20 cellular contexts compared by ENCODE assay signal in the genomic region with DNA sequence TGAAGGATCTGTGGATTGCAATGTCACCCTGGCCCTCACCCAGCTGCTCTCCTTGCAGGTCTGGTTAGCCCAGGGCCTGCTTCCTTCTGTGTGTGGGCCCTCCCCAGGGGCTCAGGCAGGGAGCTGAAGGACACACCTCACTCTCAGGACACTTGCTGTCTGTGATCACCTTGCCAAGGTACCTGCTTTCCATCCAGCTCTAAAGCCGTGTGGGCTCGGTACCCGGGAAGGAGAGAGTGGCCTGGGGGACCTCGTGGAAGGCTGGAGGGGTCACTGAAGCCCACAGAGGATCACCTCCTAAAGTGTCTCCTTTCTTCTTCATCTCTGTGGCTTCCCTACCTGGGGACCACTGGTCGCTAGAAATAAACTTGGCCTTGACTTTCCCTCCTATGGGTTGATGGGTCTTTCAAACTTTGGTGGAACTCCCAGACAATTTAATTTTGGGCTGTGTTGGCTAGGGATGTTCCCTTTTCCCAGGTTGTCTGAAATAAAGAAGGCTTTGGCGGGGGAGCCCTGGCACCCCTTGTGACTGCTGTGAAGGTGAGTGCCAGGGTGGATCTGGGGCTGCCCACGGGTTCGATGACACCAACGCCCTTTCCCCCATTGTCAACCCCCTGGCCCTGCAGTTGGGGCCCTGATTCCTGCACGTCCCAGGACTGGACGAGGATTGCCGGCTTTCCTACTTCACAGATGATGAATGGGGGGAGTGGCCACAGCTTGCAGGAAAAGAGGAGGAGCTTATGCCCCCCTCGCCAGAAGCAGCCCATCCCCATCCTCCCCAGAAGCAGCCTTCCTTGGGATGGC.
"Had no signal": no experiment of that assay in that cellular context is flagged by ENCODE, and none has a peak within 500 bp of the region (broad histone marks: within the 10 kb centered on the region; RNA-seq: fewer than 3 reads in every experiment).

No MANE protein-coding gene starts in this region.

- ATAC-seq: activated CD8-positive, alpha-beta T cell treated with anti-CD3 and anti-CD28 coated beads for 36 hours; effector memory CD8-positive, alpha-beta T cell; left ventricle myocardium superior; T-helper 17 cell had no signal

- DNase-seq: activated CD4-positive, alpha-beta T cell treated with anti-CD3 and anti-CD28 coated beads for 48 hours; activated CD4-positive, CD25-positive, alpha-beta regulatory T cell; activated CD8-positive, alpha-beta T cell treated with anti-CD3 and anti-CD28 coated beads for 36 hours; activated naive CD4-positive, alpha-beta T cell; activated T-cell treated with anti-CD3 and anti-CD28 coated beads, Interleukin-2, amount 50 U/mL, for 1 hour; adrenal gland; brain microvascular endothelial cell; central memory CD4-positive, alpha-beta T cell; effector memory CD8-positive, alpha-beta T cell; immature natural killer cell; kidney glomerular epithelial cell; left ventricle myocardium superior; nephron progenitor cell; occipital lobe; sigmoid colon; stimulated activated CD4-positive, alpha-beta T cell treated with anti-CD3 and anti-CD28 coated beads, Interleukin-2, amount 100 ng/mL, for 48 hours; stimulated activated naive CD4-positive, alpha-beta T cell; SW 1271; T-helper 17 cell; upper lobe of left lung had no signal
